In the genomic region with DNA sequence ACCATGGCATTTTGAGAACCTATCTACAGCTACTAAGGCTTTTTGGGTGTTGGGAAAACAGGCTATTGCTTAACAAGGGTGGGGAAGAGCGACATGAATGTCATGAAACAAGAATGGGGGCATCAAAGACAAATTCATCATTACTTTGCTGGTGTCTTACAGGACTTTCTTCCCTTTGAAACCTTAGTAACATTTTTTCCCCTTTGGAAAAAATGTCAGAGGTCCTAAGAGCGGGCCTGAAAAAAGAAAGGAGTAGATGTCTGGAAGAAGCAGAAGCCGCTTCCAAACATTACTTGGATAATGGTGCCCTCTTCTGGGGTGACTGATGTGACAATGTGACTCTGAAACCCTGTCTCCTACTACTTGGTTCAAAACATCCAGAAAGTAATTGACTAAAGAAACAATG, we compare ENCODE assay signal across 8 cellular contexts. TPM values are rescaled to one million over a fixed set of nuclear protein-coding genes. Genes with fewer than 3 reads are reported as not detected.
A peak's percentile ranks its signal among the peaks of the same experiment; 100 is the strongest.
DNase-seq lines count a peak whose midpoint lies in the region; ATAC-seq and TF ChIP-seq lines count a peak whose summit lies in the region.

No MANE protein-coding gene starts in this region.

- no peak overlapping the region for H4K91ac ChIP-seq in H9 (ENCODE audit: insufficient read length, low read depth, low read length)

- TF ChIP-seq CTCF in C4-2B (conservative IDR thresholded peaks at IDR 0.05) (peak; percentile 75), H9 (conservative IDR thresholded peaks at IDR 0.05) (peak; percentile 79), foreskin fibroblast (IDR thresholded peaks at IDR 0.05; ENCODE audit: low read depth, low read length) (peak; percentile 35)
- TF ChIP-seq CTCF in activated CD8-positive, alpha-beta T cell treated with anti-CD3 and anti-CD28 coated beads for 36 hours (IDR thresholded peaks at IDR 0.05): peak; percentile 53

- no peak overlapping the region for H3K4ac ChIP-seq in H9 (ENCODE audit: low read depth, low read length)

- H3K27me3 Mint-ChIP-seq in H9 (ENCODE audit: low read depth): peaks cover 2% of the 10 kb centered on the region
- no peaks in the 10 kb centered on the region for H3K27me3 Mint-ChIP-seq in activated CD8-positive, alpha-beta T cell treated with anti-CD3 and anti-CD28 coated beads for 36 hours

- no peak overlapping the region for H3K56ac ChIP-seq in H9 (ENCODE audit: insufficient read length, low read depth, low read length)

- POLR2A ChIA-PET in activated CD8-positive, alpha-beta T cell treated with anti-CD3 and anti-CD28 coated beads for 36 hours (lab: Charles Lee): no interaction called here

- H3K23ac ChIP-seq in H9 (ENCODE audit: insufficient read length, low read depth, low read length): no peak overlapping the region

- no peak overlapping the region for H3K9ac ChIP-seq in H9 (ENCODE audit: extremely low read depth, insufficient read length, low read length)

- H3K4me3 ChIP-seq in foreskin fibroblast (ENCODE audit: low read depth in 1 of 2, low read length in 2 of 2): no peak overlapping the region

- no peak overlapping the region for H4K5ac ChIP-seq in H9 (ENCODE audit: insufficient read length, low read depth, low read length)

- no peak overlapping the region for H2BK20ac ChIP-seq in H9 (ENCODE audit: low read depth, low read length, poor library complexity, severe bottlenecking)

- H3K27me3 ChIP-seq in H9 (ENCODE audit: insufficient read depth, low read length): no peaks in the 10 kb centered on the region

- peaks cover 9% of the 10 kb centered on the region for H3K23me2 ChIP-seq in H9 (ENCODE audit: insufficient read length, low read depth, low read length, poor library complexity, severe bottlenecking)

- no CpG with 5 or more reads among the region's 3 CpGs for WGBS in H9 (ENCODE audit: extremely low coverage, insufficient read length, low lambda C conversion rate)

- H2AK5ac ChIP-seq in H9 (ENCODE audit: insufficient read length, low read length): no peak overlapping the region

- no peak overlapping the region for H3K4me2 ChIP-seq in H9 (ENCODE audit: insufficient read depth, insufficient read length, low read length)

- peaks cover 13 to 15% of the 10 kb centered on the region in 2 experiments for H3K4me1 Mint-ChIP-seq in H9
- H3K4me1 Mint-ChIP-seq in activated CD8-positive, alpha-beta T cell treated with anti-CD3 and anti-CD28 coated beads for 36 hours (ENCODE audit: low read depth): peaks cover 13% of the 10 kb centered on the region

- H3K4me3 Mint-ChIP-seq in H9: no peak overlapping the region
- H3K4me3 Mint-ChIP-seq in activated CD8-positive, alpha-beta T cell treated with anti-CD3 and anti-CD28 coated beads for 36 hours: no peak overlapping the region

- no peaks in the 10 kb centered on the region for H3K9me3 ChIP-seq in H9 (ENCODE audit: control insufficient read depth, low read depth, low read length)

- H2BK120ac ChIP-seq in H9 (ENCODE audit: low read depth, low read length, poor library complexity, severe bottlenecking): no peak overlapping the region

- H2AFZ ChIP-seq in H9 (ENCODE audit: low read length): no peak overlapping the region

- H2BK15ac ChIP-seq in H9 (ENCODE audit: low read depth, low read length): no peak overlapping the region

- H3K27ac Mint-ChIP-seq in H9: no peak overlapping the region
- H3K27ac Mint-ChIP-seq in activated CD8-positive, alpha-beta T cell treated with anti-CD3 and anti-CD28 coated beads for 36 hours: no peak overlapping the region

- H3K9me3 Mint-ChIP-seq in H9: no peaks in the 10 kb centered on the region
- H3K9me3 Mint-ChIP-seq in activated CD8-positive, alpha-beta T cell treated with anti-CD3 and anti-CD28 coated beads for 36 hours: no peaks in the 10 kb centered on the region

- H3K4me1 ChIP-seq in H9 (ENCODE audit: insufficient read depth, low read length): no peaks in the 10 kb centered on the region

- H2BK5ac ChIP-seq in H9 (ENCODE audit: insufficient read length, low read length): no peak overlapping the region

- peaks cover 4% of the 10 kb centered on the region; the same call in 1 of the 2 replicates for H3K79me2 ChIP-seq in H9 (ENCODE audit: insufficient read depth, low read length)

- H3K36me3 Mint-ChIP-seq in H9 (ENCODE audit: insufficient read depth in 1 of 3, low read depth in 3 of 3): peaks cover 0 to under 1% (median 0%) of the 10 kb centered on the region in 3 experiments; a peak in 2 of 7 replicates
- H3K36me3 Mint-ChIP-seq in activated CD8-positive, alpha-beta T cell treated with anti-CD3 and anti-CD28 coated beads for 36 hours (ENCODE audit: low read depth): peaks cover 10% of the 10 kb centered on the region

- H3K27ac ChIP-seq in C4-2B: no peak overlapping the region
- no peak overlapping the region for H3K27ac ChIP-seq in H9 (ENCODE audit: insufficient read length, low read depth, low read length)

- no peak overlapping the region for H2BK12ac ChIP-seq in H9 (ENCODE audit: insufficient read length, low read depth, low read length)

- ATAC-seq in activated CD8-positive, alpha-beta T cell treated with anti-CD3 and anti-CD28 coated beads for 36 hours: no peak
- ATAC-seq in HG02678 (IDR thresholded peaks at IDR 0.05; ENCODE audit: unreplicated experiment) (no peak), GM18505 (IDR thresholded peaks at IDR 0.05; ENCODE audit: unreplicated experiment) (no peak)

- H4K20me1 ChIP-seq in H9 (ENCODE audit: control insufficient read depth, insufficient read depth, insufficient read length): no peaks in the 10 kb centered on the region

- H3K79me1 ChIP-seq in H9 (ENCODE audit: insufficient read depth, low read depth, low read length, poor library complexity, severe bottlenecking): no peaks in the 10 kb centered on the region

- no peak overlapping the region for H3T11ph ChIP-seq in H9 (ENCODE audit: low read length)

- no peak overlapping the region for H3K18ac ChIP-seq in H9 (ENCODE audit: insufficient read length, low read depth, low read length)

- H4K8ac ChIP-seq in H9 (replicated peaks; ENCODE audit: insufficient read length, low read depth, low read length): no peak overlapping the region

- intact Hi-C loops in activated CD8-positive, alpha-beta T cell treated with anti-CD3 and anti-CD28 coated beads for 36 hours (cut with micrococcal nuclease): no loop called here

- DNase-seq in H9 (peak; percentile 64), NCI-H460 (ENCODE audit: extremely low read depth, low read depth) (peak; percentile 78), foreskin fibroblast (peak; percentile 60 to 85), retina (peak; percentile 65)
- peak; percentile 51 for DNase-seq in activated CD8-positive, alpha-beta T cell treated with anti-CD3 and anti-CD28 coated beads for 36 hours

- H3K14ac ChIP-seq in H9 (ENCODE audit: insufficient read depth, low read length): no peak overlapping the region

- CTCF ChIA-PET in activated CD8-positive, alpha-beta T cell treated with anti-CD3 and anti-CD28 coated beads for 36 hours (lab: Charles Lee): interaction anchor here (0.6 to 2.3 kb wide), 12 partner anchors 16 to 684 kb away, joined by 3 to 7 read pairs (median 3); partner anchors contain the start of gene STOX1

- TF ChIP-seq POLR2A in GM18505 (IDR thresholded peaks at IDR 0.05; ENCODE audit: borderline replicate concordance, extremely low read depth, insufficient read depth, insufficient read length): no peak

RNA-seq across cellular contexts. Expression of gene DDX50, which starts 3.8 kb away (rescaled TPM):
- total RNA-seq in H9 (2021): 50.2 and 50.7 TPM in 2 replicates
- total RNA-seq in NCI-H460 (2014; rRNA removed; shearing (Covaris generic)): 48.2 and 49.1 TPM in 2 replicates
- polyA plus RNA-seq in NCI-H460 (2014; cell fraction: nucleus; rRNA removed): 60.5 and 63.4 TPM in 2 replicates
- total RNA-seq in activated CD8-positive, alpha-beta T cell treated with anti-CD3 and anti-CD28 coated beads for 36 hours: 100 to 1,000 TPM; 102 to 105 TPM

RNA-seq across cellular contexts. Expression of gene DDX21, which starts 58.6 kb away (rescaled TPM):
- total RNA-seq in H9 (2021): 180 TPM in 2 replicates
- 266 and 294 TPM in 2 replicates for total RNA-seq in NCI-H460 (2014; rRNA removed; shearing (Covaris generic))
- 129 and 166 TPM in 2 replicates for polyA plus RNA-seq in NCI-H460 (2014; cell fraction: nucleus; rRNA removed)
- total RNA-seq in activated CD8-positive, alpha-beta T cell treated with anti-CD3 and anti-CD28 coated beads for 36 hours: 100 to 1,000 TPM; 192 to 194 TPM
